In the genomic region with DNA sequence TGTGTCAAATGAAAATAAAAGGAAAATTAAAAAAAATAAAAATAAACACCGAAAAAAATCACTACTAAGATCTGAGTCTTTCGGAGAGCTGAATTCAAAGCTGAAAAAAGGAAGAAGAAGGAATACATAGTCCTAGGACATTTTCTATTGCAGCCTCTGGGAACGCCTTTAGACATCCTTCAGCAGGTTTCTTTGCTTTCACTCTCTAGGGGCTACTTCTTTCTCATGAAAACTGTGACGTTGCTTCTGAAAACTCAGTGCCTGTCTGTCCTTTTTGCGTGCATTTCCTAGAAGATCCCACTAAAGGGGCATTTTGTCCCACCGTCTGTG, we compare ENCODE assay signal across 8 cellular contexts. TPM values are rescaled to one million over a fixed set of nuclear protein-coding genes. Genes with fewer than 3 reads are reported as not detected.
DNase-seq lines count a peak whose midpoint lies in the region; ATAC-seq and TF ChIP-seq lines count a peak whose summit lies in the region.

No MANE protein-coding gene starts in this region.

- peak overlapping the region; percentile 87 to 98 (median 94) for H3K4me2 ChIP-seq in BLaER1 treated with 17β-estradiol and CSF1 and Interleukin-3, amounts not matched to agents 10 nM and 100 nM

- intact Hi-C loops in natural killer cell (cut with micrococcal nuclease) = loop anchor here (2.0 to 5.0 kb wide), 3 partner anchors 57 to 527 kb away; partner anchors contain the start of gene NABP1

- H3K27me3 Mint-ChIP-seq in natural killer cell (ENCODE audit: low read depth in 2 of 2) = no peaks in the 10 kb centered on the region

- H3K27me3 ChIP-seq in BLaER1 treated with 17β-estradiol and CSF1 and Interleukin-3, amounts not matched to agents 10 nM and 100 nM = peaks cover 0 to 14% (median 8%) of the 10 kb centered on the region in 11 experiments; a peak in 8 of 22 replicates
- peaks cover 17% of the 10 kb centered on the region for H3K27me3 ChIP-seq in HL-60 (ENCODE audit: insufficient read depth, poor library complexity, severe bottlenecking)

- H3K9me3 Mint-ChIP-seq in natural killer cell = no peaks in the 10 kb centered on the region

- H4K20me1 ChIP-seq in BLaER1 treated with 17β-estradiol and CSF1 and Interleukin-3, amounts not matched to agents 10 nM and 100 nM = no peaks in the 10 kb centered on the region

- peaks cover 0 to 12% (median 0%) of the 10 kb centered on the region in 11 experiments; a peak in 3 of 22 replicates for H3K36me3 ChIP-seq in BLaER1 treated with 17β-estradiol and CSF1 and Interleukin-3, amounts not matched to agents 10 nM and 100 nM

- ATAC-seq in GM21367 (IDR thresholded peaks at IDR 0.05; ENCODE audit: unreplicated experiment) (peak; percentile 17), natural killer cell (peak; percentile 1 to 4 (median 4))

- H3K9ac ChIP-seq in BLaER1 treated with 17β-estradiol and CSF1 and Interleukin-3, amounts not matched to agents 10 nM and 100 nM = peak overlapping the region in 10 of 11 experiments; percentile 28 to 75 (median 68); a peak in 20 of 22 replicates

- H3K4me1 ChIP-seq in BLaER1 treated with 17β-estradiol and CSF1 and Interleukin-3, amounts not matched to agents 10 nM and 100 nM = peaks cover 9 to 31% (median 16%) of the 10 kb centered on the region in 10 experiments

- DNase-seq in HL-60 (ENCODE audit: low read depth in 1 of 2, low spot score in 1 of 2) (no peak), choroid plexus epithelial cell (ENCODE audit: low read depth) (no peak), natural killer cell (no peak), SKM-1 treated with dmso at 0.1 percent for 144 hours (lab: John Stamatoyannopoulos, UW; ENCODE audit: unreplicated experiment) (no peak)
- DNase-seq in stimulated activated naive CD4-positive, alpha-beta T cell treated with Interleukin-2 at 50 U/mL for 16 hours (lab: John Stamatoyannopoulos, UW) = no peak
- no peak for DNase-seq in effector CD8-positive, alpha-beta T cell (lab: John Stamatoyannopoulos, UW)

- peak overlapping the region; percentile 55 to 72 (median 63) for H3K4me3 ChIP-seq in BLaER1 treated with 17β-estradiol and CSF1 and Interleukin-3, amounts not matched to agents 10 nM and 100 nM
- H3K4me3 ChIP-seq in HL-60 (replicated peaks; ENCODE audit: insufficient read depth, low read length) (peak overlapping the region; percentile 39), choroid plexus epithelial cell (ENCODE audit: low read depth, low read length) (peak overlapping the region; percentile 63)

- H3K4me3 Mint-ChIP-seq in natural killer cell = peak overlapping the region; percentile 87

- peak overlapping the region; percentile 95 to 98 for H3K27ac Mint-ChIP-seq in natural killer cell

- no peak for TF ChIP-seq CTCF in HL-60 (IDR thresholded peaks at IDR 0.05; ENCODE audit: insufficient read depth, low read length)
- no peak for TF ChIP-seq CTCF in choroid plexus epithelial cell (conservative IDR thresholded peaks at IDR 0.05; ENCODE audit: low read depth, low read length)
- no peak for TF ChIP-seq CTCF in natural killer cell (IDR thresholded peaks at IDR 0.05)

- H3K27ac ChIP-seq in BLaER1 treated with 17β-estradiol and CSF1 and Interleukin-3, amounts not matched to agents 10 nM and 100 nM = peak overlapping the region in 2 of 11 experiments; percentile 18 to 64; a peak in 4 of 22 replicates
- H3K27ac ChIP-seq in HL-60 (replicated peaks) = no peak overlapping the region

- H3K4me1 Mint-ChIP-seq in natural killer cell = peaks cover 78 to 80% of the 10 kb centered on the region in 2 donors

- no peaks in the 10 kb centered on the region for H3K9me3 ChIP-seq in BLaER1 treated with 17β-estradiol and CSF1 and Interleukin-3, amounts not matched to agents 10 nM and 100 nM (replicated peaks in 1 of 11)

- H3K36me3 Mint-ChIP-seq in natural killer cell = peaks cover 25% of the 10 kb centered on the region

RNA-seq across cellular contexts. Expression of gene STAT4, which starts 0.7 kb away (rescaled TPM):
- 100 to 1,000 TPM; 264 to 339 (median 304) TPM for total RNA-seq in natural killer cell
